In genomic region chr17:7260151-7260550, GRCh38 we compare ENCODE assay signal across 11 cellular contexts. TPM values are rescaled to one million over a fixed set of nuclear protein-coding genes. Genes with fewer than 3 reads are reported as not detected.
DNase-seq lines count a peak whose midpoint lies in the region; ATAC-seq and TF ChIP-seq lines count a peak whose summit lies in the region.
"Had no signal": no experiment of that assay in that cellular context is flagged by ENCODE, and none has a peak within 500 bp of the region (broad histone marks: within the 10 kb centered on the region; RNA-seq: fewer than 3 reads in every experiment).

No MANE protein-coding gene starts in this region.

- 72 to 88% methylated on average over 4 of the region's 4 CpGs for WGBS in thyroid gland, 2 donors

- H3K36me3 ChIP-seq in left lung (peaks cover 0 to 53% of the 10 kb centered on the region in 2 donors), thyroid gland (peaks cover 21 to 22% of the 10 kb centered on the region in 2 donors)

- H3K9me3 Mint-ChIP-seq in activated T-cell treated with anti-CD3 and anti-CD28 coated beads, Interleukin-2, amount 50 U/mL, for 4 hours: no peaks in the 10 kb centered on the region
- H3K9me3 Mint-ChIP-seq in activated naive CD8-positive, alpha-beta T cell treated with anti-CD3 and anti-CD28 coated beads, Interleukin-2, amount 50 U/mL, for 24 hours: no peaks in the 10 kb centered on the region

- H3K9me3 ChIP-seq in left lung: no peaks in the 10 kb centered on the region
- H3K9me3 ChIP-seq in thyroid gland: no peaks in the 10 kb centered on the region
- H3K9me3 ChIP-seq: HAP-1 had no signal

- peaks cover 18% of the 10 kb centered on the region for H3K27me3 Mint-ChIP-seq in activated T-cell treated with anti-CD3 and anti-CD28 coated beads, Interleukin-2, amount 50 U/mL, for 4 hours (ENCODE audit: low read depth)
- H3K27me3 Mint-ChIP-seq in activated naive CD8-positive, alpha-beta T cell treated with anti-CD3 and anti-CD28 coated beads, Interleukin-2, amount 50 U/mL, for 24 hours: peaks cover 21% of the 10 kb centered on the region

- peak overlapping the region; percentile 56 to 59 for H3K4me3 ChIP-seq in left lung
- H3K4me3 ChIP-seq in thyroid gland (replicated peaks in 1 of 3): peak overlapping the region in 1 of 3 donors; percentile 68
- H3K4me3 ChIP-seq: HAP-1 had no signal

- DNase-seq in activated T-cell treated with anti-CD3 and anti-CD28 coated beads, Interleukin-2, amount 50 U/mL, for 4 hours: no peak
- DNase-seq in activated T-cell treated with anti-CD3 and anti-CD28 coated beads, Interleukin-2, amount 50 U/mL, for 48 hours: no peak
- DNase-seq in activated naive CD8-positive, alpha-beta T cell treated with anti-CD3 and anti-CD28 coated beads, Interleukin-2, amount 50 U/mL, for 24 hours: no peak
- DNase-seq in left lung: peak in 1 of 2 donors; percentile 25
- no peak for DNase-seq in thyroid gland
- no peak for DNase-seq in NCI-H1930 (lab: John Stamatoyannopoulos, UW)
- DNase-seq in middle frontal gyrus (ENCODE audit: extremely low spot score, low spot score): no peak
- no peak for DNase-seq in NCI-H226
- DNase-seq: activated T-cell treated with anti-CD3 and anti-CD28 coated beads for 4 hours, substantia nigra had no signal

- peaks cover 26% of the 10 kb centered on the region for H3K4me1 Mint-ChIP-seq in activated T-cell treated with anti-CD3 and anti-CD28 coated beads, Interleukin-2, amount 50 U/mL, for 4 hours (ENCODE audit: low read depth)
- peaks cover 34% of the 10 kb centered on the region for H3K4me1 Mint-ChIP-seq in activated naive CD8-positive, alpha-beta T cell treated with anti-CD3 and anti-CD28 coated beads, Interleukin-2, amount 50 U/mL, for 24 hours

- H3K27me3 ChIP-seq in left lung: peaks cover 10 to 49% of the 10 kb centered on the region in 2 donors
- no peaks in the 10 kb centered on the region for H3K27me3 ChIP-seq in thyroid gland

- H3K36me3 Mint-ChIP-seq in activated T-cell treated with anti-CD3 and anti-CD28 coated beads, Interleukin-2, amount 50 U/mL, for 4 hours (ENCODE audit: insufficient read depth): peaks cover 7% of the 10 kb centered on the region
- peaks cover 15% of the 10 kb centered on the region for H3K36me3 Mint-ChIP-seq in activated naive CD8-positive, alpha-beta T cell treated with anti-CD3 and anti-CD28 coated beads, Interleukin-2, amount 50 U/mL, for 24 hours (ENCODE audit: low read depth)

- intact Hi-C loops in left lung (cut with DNase I): no loop called here
- intact Hi-C loops in thyroid gland (cut with DNase I): no loop called here

- TF ChIP-seq CTCF in left lung (IDR thresholded peaks at IDR 0.05): no peak
- no peak for TF ChIP-seq CTCF in thyroid gland (IDR thresholded peaks at IDR 0.05)

- H3K27ac Mint-ChIP-seq in activated naive CD8-positive, alpha-beta T cell treated with anti-CD3 and anti-CD28 coated beads, Interleukin-2, amount 50 U/mL, for 24 hours: no peak overlapping the region

- no peak for TF ChIP-seq POLR2A in thyroid gland (IDR thresholded peaks at IDR 0.05)

- peak overlapping the region; percentile 11 for H3K4me3 Mint-ChIP-seq in activated T-cell treated with anti-CD3 and anti-CD28 coated beads, Interleukin-2, amount 50 U/mL, for 4 hours
- H3K4me3 Mint-ChIP-seq in activated naive CD8-positive, alpha-beta T cell treated with anti-CD3 and anti-CD28 coated beads, Interleukin-2, amount 50 U/mL, for 24 hours: peak overlapping the region; percentile 36

- H3K27ac ChIP-seq in left lung: peak overlapping the region in 1 of 2 donors; percentile 88
- peak overlapping the region in 2 of 3 donors; percentile 74 to 93 for H3K27ac ChIP-seq in thyroid gland

- H3K4me1 ChIP-seq in left lung: peaks cover 3 to 46% of the 10 kb centered on the region in 2 donors
- H3K4me1 ChIP-seq in thyroid gland: peaks cover 9 to 28% of the 10 kb centered on the region in 2 donors

- ATAC-seq in activated T-cell treated with anti-CD3 and anti-CD28 coated beads, Interleukin-2, amount 50 U/mL, for 4 hours: no peak
- ATAC-seq in activated naive CD8-positive, alpha-beta T cell treated with anti-CD3 and anti-CD28 coated beads, Interleukin-2, amount 50 U/mL, for 24 hours: no peak
- no peak for ATAC-seq in left lung

RNA-seq across cellular contexts. Expression of gene CLDN7, which starts 2.1 kb away (rescaled TPM):
- total RNA-seq in activated T-cell treated with anti-CD3 and anti-CD28 coated beads, Interleukin-2, amount 50 U/mL, for 4 hours: 1 to 10 TPM in 2 of 3 donors, under 1 TPM in 1; 0.65 to 1.8 (median 1.7) TPM
- total RNA-seq in left lung (100 to 1,000 TPM; 187 to 197 TPM), thyroid gland (100 to 1,000 TPM; 108 to 161 (median 144) TPM)

RNA-seq across cellular contexts. Expression of gene ELP5, which starts 8.1 kb away (rescaled TPM):
- 100 to 1,000 TPM; 107 to 138 (median 117) TPM for total RNA-seq in activated T-cell treated with anti-CD3 and anti-CD28 coated beads, Interleukin-2, amount 50 U/mL, for 4 hours
- total RNA-seq in left lung: 10 to 100 TPM; 26.5 to 46.6 TPM
- total RNA-seq in thyroid gland: 10 to 100 TPM; 27.4 to 49.0 (median 33.0) TPM

RNA-seq across cellular contexts. Expression of gene CTDNEP1, which starts 8.6 kb away (rescaled TPM):
- total RNA-seq in activated T-cell treated with anti-CD3 and anti-CD28 coated beads, Interleukin-2, amount 50 U/mL, for 4 hours: 100 to 1,000 TPM; 190 to 210 (median 196) TPM
- 100 to 1,000 TPM; 134 to 171 TPM for total RNA-seq in left lung
- total RNA-seq in thyroid gland: 10 to 100 TPM; 35.1 to 70.4 (median 48.4) TPM

RNA-seq across cellular contexts. Expression of gene GABARAP, which starts 17.9 kb away (rescaled TPM):
- 100 to 1,000 TPM; 114 to 136 (median 133) TPM for total RNA-seq in activated T-cell treated with anti-CD3 and anti-CD28 coated beads, Interleukin-2, amount 50 U/mL, for 4 hours
- total RNA-seq in left lung (100 to 1,000 TPM; 545 to 559 TPM), thyroid gland (100 to 1,000 TPM; 112 to 840 (median 273) TPM)

RNA-seq across cellular contexts. Expression of gene PHF23, which starts 20.9 kb away (rescaled TPM):
- 10 to 100 TPM; 42.6 to 47.6 (median 43.0) TPM for total RNA-seq in activated T-cell treated with anti-CD3 and anti-CD28 coated beads, Interleukin-2, amount 50 U/mL, for 4 hours
- total RNA-seq in left lung (10 to 100 TPM; 31.1 to 45.4 TPM), thyroid gland (10 to 100 TPM; 19.8 to 39.5 (median 35.8) TPM)

Comparison
In these comparisons a context has a peak if more than half of its experiments do, and no peak if none do; other contexts are left out.
1. RNA of gene CLDN7, which starts 2.1 kb away (total RNA-seq): 187 to 197 TPM in left lung and 108 to 161 TPM in thyroid gland; 0.65 to 1.8 TPM in activated T-cell treated with anti-CD3 and anti-CD28 coated beads, Interleukin-2, amount 50 U/mL, for 4 hours; every median in the first group is over 10 times any median in the second.